ENCODE assay signal across 12 cellular contexts in genomic region chr10:51073035-51073434, GRCh38. TPM values are rescaled to one million over a fixed set of nuclear protein-coding genes. Genes with fewer than 3 reads are reported as not detected.
DNase-seq lines count a peak whose midpoint lies in the region; ATAC-seq and TF ChIP-seq lines count a peak whose summit lies in the region.
"Had no signal": no experiment of that assay in that cellular context is flagged by ENCODE, and none has a peak within 500 bp of the region (broad histone marks: within the 10 kb centered on the region; RNA-seq: fewer than 3 reads in every experiment).

No MANE protein-coding gene starts in this region.

- DNase-seq in right atrium auricular region (ENCODE audit: low spot score) = no peak
- DNase-seq in Right ventricle myocardium superior = no peak
- DNase-seq in neural crest cell (ENCODE audit: low read depth, low spot score) = no peak
- DNase-seq in uterus = no peak
- DNase-seq in DMS79 treated with DMSO at 0.1 percent for 48 hours (lab: John Stamatoyannopoulos, UW) = no peak
- DNase-seq in NCI-H2081 (lab: John Stamatoyannopoulos, UW) = no peak
- DNase-seq: activated naive CD8-positive, alpha-beta T cell treated with anti-CD3 and anti-CD28 coated beads for 36 hours; erythroblast had no signal

- WGBS in esophagus, 2 donors = 79 to 80% methylated on average over 5 of the region's 5 CpGs

- H3K4me1 Mint-ChIP-seq in neural crest cell = peaks cover 15% of the 10 kb centered on the region

- H3K9me3 Mint-ChIP-seq in neural crest cell = no peaks in the 10 kb centered on the region
- H3K9me3 Mint-ChIP-seq: activated CD4-positive, alpha-beta memory T cell treated with anti-CD3 and anti-CD28 coated beads for 36 hours; activated naive CD8-positive, alpha-beta T cell treated with anti-CD3 and anti-CD28 coated beads for 36 hours; stimulated activated naive CD8-positive, alpha-beta T cell treated with anti-CD3 and anti-CD28 coated beads, Interleukin-15, Interleukin-2, amounts not matched to agents 100 ng/mL and 50 ng/mL, for 24 hours had no signal

- intact Hi-C loops in Right ventricle myocardium superior (cut with DNase I) = loop anchor here (10.0 kb wide), 2 partner anchors 172 to 342 kb away; no protein-coding TSS in a partner anchor
- intact Hi-C loops in uterus (cut with DNase I; ENCODE audit: low total_unique reads) = no loop called here

- TF ChIP-seq POLR2A in uterus (IDR thresholded peaks at IDR 0.05) = no peak

- no peaks in the 10 kb centered on the region for H3K36me3 Mint-ChIP-seq in neural crest cell (ENCODE audit: low read depth)
- H3K36me3 Mint-ChIP-seq: activated CD4-positive, alpha-beta memory T cell treated with anti-CD3 and anti-CD28 coated beads for 36 hours; activated naive CD8-positive, alpha-beta T cell treated with anti-CD3 and anti-CD28 coated beads for 36 hours had no signal

- H3K27me3 Mint-ChIP-seq in neural crest cell (ENCODE audit: low read depth) = peaks cover 51% of the 10 kb centered on the region

- ATAC-seq in Right ventricle myocardium superior (ENCODE audit: poor library complexity) (no peak), HG03139 (IDR thresholded peaks at IDR 0.05; ENCODE audit: unreplicated experiment) (no peak)

- no peaks in the 10 kb centered on the region for H3K36me3 ChIP-seq in right atrium auricular region
- H3K36me3 ChIP-seq in esophagus (ENCODE audit: control insufficient read depth in 2 of 2, insufficient read depth in 2 of 2, low read length in 1 of 2) = no peaks in the 10 kb centered on the region
- no peaks in the 10 kb centered on the region for H3K36me3 ChIP-seq in uterus

- H3K4me1 ChIP-seq in right atrium auricular region (peaks cover 0 to 26% of the 10 kb centered on the region in 2 donors), esophagus (ENCODE audit: control insufficient read depth in 2 of 2, insufficient read depth in 2 of 2, low read length in 1 of 2) (no peaks in the 10 kb centered on the region), uterus (peaks cover 0 to 6% of the 10 kb centered on the region in 2 donors)

- H3K27ac Mint-ChIP-seq in neural crest cell (ENCODE audit: unreplicated experiment) = no peak overlapping the region
- H3K27ac Mint-ChIP-seq: activated CD4-positive, alpha-beta memory T cell treated with anti-CD3 and anti-CD28 coated beads for 36 hours; activated naive CD8-positive, alpha-beta T cell treated with anti-CD3 and anti-CD28 coated beads for 36 hours; stimulated activated naive CD8-positive, alpha-beta T cell treated with anti-CD3 and anti-CD28 coated beads, Interleukin-15, Interleukin-2, amounts not matched to agents 100 ng/mL and 50 ng/mL, for 24 hours had no signal

- H3K4me3 Mint-ChIP-seq in neural crest cell = peak overlapping the region; percentile 93
- H3K4me3 Mint-ChIP-seq: activated CD4-positive, alpha-beta memory T cell treated with anti-CD3 and anti-CD28 coated beads for 36 hours; activated naive CD8-positive, alpha-beta T cell treated with anti-CD3 and anti-CD28 coated beads for 36 hours had no signal

- H3K9me3 ChIP-seq in right atrium auricular region (no peaks in the 10 kb centered on the region), esophagus (ENCODE audit: control insufficient read depth in 2 of 2, insufficient read depth in 1 of 2, low read depth in 1 of 2, low read length in 1 of 2) (no peaks in the 10 kb centered on the region), uterus (no peaks in the 10 kb centered on the region)

- H3K27me3 ChIP-seq in right atrium auricular region (no peaks in the 10 kb centered on the region), esophagus (ENCODE audit: control insufficient read depth in 1 of 2, insufficient read depth in 2 of 2, low read length in 2 of 2) (no peaks in the 10 kb centered on the region), uterus (no peaks in the 10 kb centered on the region)

- H3K4me3 ChIP-seq in right atrium auricular region (peak overlapping the region; percentile 67 to 74), esophagus (ENCODE audit: low read depth in 1 of 2, low read length in 2 of 2) (peak overlapping the region in 1 of 2 donors; percentile 56), uterus (peak overlapping the region; percentile 62 to 79)

- no peak for TF ChIP-seq CTCF in right atrium auricular region (IDR thresholded peaks at IDR 0.05)
- TF ChIP-seq CTCF in neural crest cell (conservative IDR thresholded peaks at IDR 0.05) = no peak
- no peak for TF ChIP-seq CTCF in uterus (IDR thresholded peaks at IDR 0.05)

- H3K27ac ChIP-seq in right atrium auricular region (peak overlapping the region; percentile 82 to 92), esophagus (ENCODE audit: low read depth in 2 of 2, low read length in 1 of 2) (peak overlapping the region; percentile 4 to 66), uterus (peak overlapping the region; percentile 92 to 98)

RNA-seq across cellular contexts. Expression of gene PRKG1, which starts 1.3 kb away (rescaled TPM):
- total RNA-seq in right atrium auricular region (10 to 100 TPM; 17.8 to 31.1 TPM), Right ventricle myocardium superior (28.2 TPM), neural crest cell (4.4 and 4.5 TPM in 2 replicates), uterus (100 to 1,000 TPM in 1 of 4 donors, 10 to 100 TPM in 3; 32.4 to 136 (median 69.6) TPM)
- polyA plus RNA-seq in esophagus = under 1 TPM; 0.84 to 0.87 TPM
- total RNA-seq: activated CD4-positive, alpha-beta memory T cell treated with anti-CD3 and anti-CD28 coated beads for 36 hours; activated naive CD8-positive, alpha-beta T cell treated with anti-CD3 and anti-CD28 coated beads for 36 hours had no signal

Comparison
In these comparisons a context has a peak if more than half of its experiments do, and no peak if none do; other contexts are left out.
1. H3K27ac ChIP-seq: peak in every context shown above with its lines; median percentile 95 in uterus; 87 in right atrium auricular region; 35 in esophagus.